19 cellular contexts compared by ENCODE assay signal in genomic region chr1:24890861-24891260, GRCh38. TPM values are rescaled to one million over a fixed set of nuclear protein-coding genes. Genes with fewer than 3 reads are reported as not detected.
A peak's percentile ranks its signal among the peaks of the same experiment; 100 is the strongest.
DNase-seq lines count a peak whose midpoint lies in the region; ATAC-seq, FAIRE-seq and TF ChIP-seq lines count a peak whose summit lies in the region.
"Had no signal": no experiment of that assay in that cellular context is flagged by ENCODE, and none has a peak within 500 bp of the region (broad histone marks: within the 10 kb centered on the region; RNA-seq: fewer than 3 reads in every experiment).

No MANE protein-coding gene starts in this region.

- H3K4me3 ChIP-seq in right lobe of liver, result no peak overlapping the region
- H3K4me3 ChIP-seq in HepG2 (replicated peaks in 1 of 3; ENCODE audit: insufficient read depth in 1 of 3, low read depth in 2 of 3, low read length in 3 of 3), result no peak overlapping the region
- no peak overlapping the region for H3K4me3 ChIP-seq in colonic mucosa
- H3K4me3 ChIP-seq in mucosa of descending colon, result no peak overlapping the region
- H3K4me3 ChIP-seq in mammary epithelial cell (replicated peaks in 1 of 3; ENCODE audit: insufficient read depth in 1 of 3, low read depth in 2 of 3, low read length in 3 of 3), result no peak overlapping the region
- H3K4me3 ChIP-seq: SJSA1 had no signal

- no peaks in the 10 kb centered on the region for H3K9me3 ChIP-seq in right lobe of liver
- peaks cover 11% of the 10 kb centered on the region for H3K9me3 ChIP-seq in HepG2 (ENCODE audit: low read length)
- no peaks in the 10 kb centered on the region for H3K9me3 ChIP-seq in colonic mucosa
- peaks cover 9% of the 10 kb centered on the region for H3K9me3 ChIP-seq in mucosa of descending colon
- H3K9me3 ChIP-seq in mammary epithelial cell (replicated peaks; ENCODE audit: insufficient read depth, low read length), result peaks cover 3% of the 10 kb centered on the region

- no peak overlapping the region for H2AFZ ChIP-seq in HepG2 (ENCODE audit: low read length)
- no peak overlapping the region for H2AFZ ChIP-seq in mammary epithelial cell (ENCODE audit: low read depth, low read length)

- dilution Hi-C loops in mammary epithelial cell (cut with HindIII; ENCODE audit: low sequenced_read_pairs), result no loop called here

- BruUV-seq in HepG2 (replicated peaks; lab: Mats Ljungman, UMichigan) (no TSS peak), mammary epithelial cell (replicated peaks; lab: Mats Ljungman, UMichigan) (no TSS peak)

- FAIRE-seq in HepG2 (lab: Jason Lieb, UNC), result no peak
- FAIRE-seq: H54 had no signal

- TF ChIP-seq EP300 in HepG2 (IDR thresholded peaks at IDR 0.05; ENCODE audit: low read depth in 2 of 2, low read length in 2 of 2) (no peak), HepG2 (CRISPR knock-in tag; IDR thresholded peaks at IDR 0.05; ENCODE audit: borderline replicate concordance) (no peak)

- H3K9ac ChIP-seq in HepG2 (ENCODE audit: insufficient read depth, low read depth, low read length) (no peak overlapping the region), colonic mucosa (ENCODE audit: low read depth in 2 of 2, low read length in 2 of 2) (no peak overlapping the region), mammary epithelial cell (ENCODE audit: insufficient read depth, low read length) (no peak overlapping the region)

- TF ChIP-seq CTCF in right lobe of liver (IDR thresholded peaks at IDR 0.05), result no peak
- no peak for TF ChIP-seq CTCF in HepG2 (CRISPR knock-in tag; IDR thresholded peaks at IDR 0.05)
- TF ChIP-seq CTCF in colonic mucosa (IDR thresholded peaks at IDR 0.05), result no peak
- TF ChIP-seq CTCF in mucosa of descending colon (IDR thresholded peaks at IDR 0.05), result no peak
- TF ChIP-seq CTCF in mammary epithelial cell (conservative IDR thresholded peaks at IDR 0.05 in 1 of 2, IDR thresholded peaks at IDR 0.05 in 1 of 2; ENCODE audit: extremely low read depth in 1 of 2, insufficient read depth in 1 of 2, low read depth in 1 of 2, low read length in 2 of 2), result no peak

- CTCF ChIA-PET in HepG2 (lab: Yijun Ruan, JAX; ENCODE audit: low intra/inter-chr PET ratio, low total read pairs), result no interaction called here
- CTCF ChIA-PET in mammary epithelial cell (lab: Charles Lee; ENCODE audit: low non-redundant PET), result no interaction called here

- H3K27ac ChIP-seq in right lobe of liver (no peak overlapping the region), HepG2 (ENCODE audit: extremely low read length, insufficient read depth, low read length) (no peak overlapping the region), colonic mucosa (no peak overlapping the region), mammary epithelial cell (ENCODE audit: insufficient read depth, low read depth, low read length) (no peak overlapping the region)
- H3K27ac ChIP-seq: HL-60, SJSA1 had no signal

- intact Hi-C loops in right lobe of liver (cut with DNase I), result no loop called here
- intact Hi-C loops in HepG2 (cut with micrococcal nuclease; ENCODE audit: unreplicated experiment), result no loop called here
- intact Hi-C loops in colonic mucosa (cut with DNase I), result no loop called here
- intact Hi-C loops in mucosa of descending colon (cut with DNase I, micrococcal nuclease), result no loop called here
- intact Hi-C loops in mammary epithelial cell (cut with micrococcal nuclease), result no loop called here

- no peak overlapping the region for H3K4me2 ChIP-seq in HepG2 (ENCODE audit: low read depth, low read length)
- H3K4me2 ChIP-seq in mammary epithelial cell (ENCODE audit: insufficient read depth, low read depth, low read length), result no peak overlapping the region

- 94% methylated on average over 2 of the region's 2 CpGs for WGBS in right lobe of liver (ENCODE audit: insufficient coverage, low coverage, low lambda C conversion rate, missing lambda C conversion rate)
- WGBS in HepG2 (ENCODE audit: low lambda C conversion rate), result 42% methylated on average over 2 of the region's 2 CpGs
- 68% methylated on average over 2 of the region's 2 CpGs for WGBS in mammary epithelial cell (ENCODE audit: low coverage, missing lambda C conversion rate)

- no peaks in the 10 kb centered on the region for H3K36me3 ChIP-seq in right lobe of liver
- no peaks in the 10 kb centered on the region for H3K36me3 ChIP-seq in HepG2 (replicated peaks in 1 of 2; ENCODE audit: control insufficient read depth in 1 of 2, insufficient read depth in 2 of 2, low read length in 2 of 2)
- no peaks in the 10 kb centered on the region for H3K36me3 ChIP-seq in colonic mucosa
- no peaks in the 10 kb centered on the region for H3K36me3 ChIP-seq in mucosa of descending colon (ENCODE audit: low read depth)
- H3K36me3 ChIP-seq in mammary epithelial cell (ENCODE audit: insufficient read depth, low read length), result no peaks in the 10 kb centered on the region
- H3K36me3 ChIP-seq: SJSA1 had no signal

- POLR2A ChIA-PET in HepG2 (lab: Yijun Ruan, JAX), result no interaction called here

- H3K27me3 ChIP-seq in right lobe of liver (no peaks in the 10 kb centered on the region), HepG2 (ENCODE audit: control insufficient read depth in 1 of 2, insufficient read depth in 2 of 2, low read length in 2 of 2) (no peaks in the 10 kb centered on the region; a peak in 1 of 5 replicates), colonic mucosa (no peaks in the 10 kb centered on the region), mammary epithelial cell (ENCODE audit: insufficient read depth, low read length) (no peaks in the 10 kb centered on the region)
- H3K27me3 ChIP-seq: SJSA1 had no signal

- H3K4me1 ChIP-seq in right lobe of liver (peaks cover 0 to 16% (median 2%) of the 10 kb centered on the region in 4 donors), HepG2 (ENCODE audit: insufficient read depth, low read length) (no peaks in the 10 kb centered on the region), colonic mucosa (no peaks in the 10 kb centered on the region), mucosa of descending colon (ENCODE audit: low read depth) (peaks cover 11% of the 10 kb centered on the region), mammary epithelial cell (ENCODE audit: insufficient read depth, low read length) (no peaks in the 10 kb centered on the region)
- H3K4me1 ChIP-seq: SJSA1 had no signal

- TF ChIP-seq RAD21 in HepG2 (CRISPR knock-in tag; IDR thresholded peaks at IDR 0.05), result no peak

- TF ChIP-seq POLR2A in right lobe of liver (IDR thresholded peaks at IDR 0.05) (no peak), HepG2 (IDR thresholded peaks at IDR 0.05; ENCODE audit: insufficient read depth in 1 of 2, low read depth in 2 of 2, low read length in 2 of 2) (no peak)

- DNase-seq in right lobe of liver (peak in 2 of 3 donors; percentile 22 to 49), HepG2 (ENCODE audit: low spot score) (no peak), colonic mucosa (peak; percentile 18), mucosa of descending colon (peak in 2 of 3 donors; percentile 14 to 51), COLO668 (lab: John Stamatoyannopoulos, UW; ENCODE audit: unreplicated experiment) (no peak), mammary epithelial cell (no peak)
- DNase-seq: ACHN, C1 segment of cervical spinal cord, DMS79, IMR-90, NCI-H1417 treated with DMSO at 0.1 percent for 48 hours, NCI-H1930, NCI-H345, NCI-H524 treated with DMSO at 0.1 percent for 48 hours had no signal

- in situ Hi-C loops in HepG2 (cut with HindIII; ENCODE audit: extremely low pct_ligation_motif_present, low pct_unique_long_range_greater_than_20kb), result no loop called here
- in situ Hi-C loops in mammary epithelial cell (cut with MboI; ENCODE audit: low sequenced_read_pairs in 2 of 2), result no loop called here

- no peaks in the 10 kb centered on the region for H4K20me1 ChIP-seq in HepG2 (ENCODE audit: insufficient read depth, low read length)
- no peaks in the 10 kb centered on the region for H4K20me1 ChIP-seq in mammary epithelial cell (ENCODE audit: insufficient read depth, low read length)

- no peaks in the 10 kb centered on the region for H3K79me2 ChIP-seq in HepG2 (ENCODE audit: insufficient read depth, low read length)
- H3K79me2 ChIP-seq in mammary epithelial cell (ENCODE audit: insufficient read depth, low read length), result no peaks in the 10 kb centered on the region

- peak; percentile 42 to 78 (median 68) for ATAC-seq in right lobe of liver
- no peak for ATAC-seq in HepG2
- no peak for ATAC-seq in mucosa of descending colon
- no peak for ATAC-seq in HG03025 (IDR thresholded peaks at IDR 0.05; ENCODE audit: low FRiP score, unreplicated experiment)
- ATAC-seq: Panc1 had no signal

TF ChIP-seq in HepG2, 621 proteins besides CTCF, POLR2A, EP300 and RAD21 (continues in another document):
- TF ChIP-seq NFKBIZ (CRISPR knock-in tag; IDR thresholded peaks at IDR 0.05), result no peak
- TF ChIP-seq ZNF776 (CRISPR knock-in tag; IDR thresholded peaks at IDR 0.05), result no peak
- no peak for TF ChIP-seq SMAD9 (CRISPR knock-in tag; IDR thresholded peaks at IDR 0.05)
- TF ChIP-seq ZNF317 (CRISPR knock-in tag; IDR thresholded peaks at IDR 0.05), result no peak

RNA-seq across cellular contexts. Expression of gene RUNX3, which starts 39.2 kb away (rescaled TPM):
- total RNA-seq in right lobe of liver (1 to 10 TPM in 3 of 6 experiments, under 1 TPM in 3; 0.46 to 3.1 (median 0.84) TPM), HepG2 (2016; rRNA removed; fragmentation: Illumina TruSeq; extraction: Trizol) (0.04 TPM in 1 of 2 replicates, not detected in the other), colonic mucosa (1 to 10 TPM; 1.6 to 3.2 TPM), mucosa of descending colon (1 to 10 TPM; 3.2 to 6.1 (median 5.0) TPM), mammary epithelial cell (1 to 10 TPM in 1 of 2 donors, under 1 TPM in 1; 0.42 to 2.8 TPM)
- total RNA-seq in HepG2 (2016; cell fraction: cytosol; rRNA removed; fragmentation: Illumina TruSeq; extraction: Trizol; ENCODE audit: low read depth), result not detected in 2 replicates
- 0.04 and 0.06 TPM in 2 replicates for total RNA-seq in HepG2 (2016; cell fraction: insoluble cytoplasmic fraction; rRNA removed; fragmentation: Illumina TruSeq; extraction: Trizol)
- total RNA-seq in HepG2 (2016; cell fraction: membrane; rRNA removed; fragmentation: Illumina TruSeq; extraction: Trizol), result 0.07 TPM in 1 of 2 replicates, not detected in the other
- not detected in 2 replicates for total RNA-seq in HepG2 (2016; cell fraction: nucleus; rRNA removed; fragmentation: Illumina TruSeq; extraction: Trizol)
- polyA plus RNA-seq in HepG2 (2011; rRNA removed) (0.17 and 0.22 TPM in 2 replicates), mammary epithelial cell (0.59 TPM)
- polyA plus RNA-seq in HepG2 (2011; cell fraction: cytosol; rRNA removed), result 0.12 and 0.21 TPM in 2 replicates
- polyA plus RNA-seq in HepG2 (2011; cell fraction: nucleus; rRNA removed), result 0.26 and 0.35 TPM in 2 replicates
- polyA plus RNA-seq in HepG2 (2012), result 0.67 and 0.68 TPM in 2 replicates
- 0.07 TPM in 1 of 2 replicates, not detected in the other for polyA plus RNA-seq in HepG2 (2016; cell fraction: cytosol; fragmentation: Illumina TruSeq; extraction: Trizol; ENCODE audit: low read depth)
- 0.05 and 0.15 TPM in 2 replicates for polyA plus RNA-seq in HepG2 (2016; cell fraction: insoluble cytoplasmic fraction; fragmentation: Illumina TruSeq; extraction: Trizol; ENCODE audit: low read depth)
- polyA plus RNA-seq in HepG2 (2016; cell fraction: membrane; fragmentation: Illumina TruSeq; extraction: Trizol; ENCODE audit: low read depth), result 0.09 and 0.14 TPM in 2 replicates
- 0.19 TPM in 1 of 2 replicates, not detected in the other for polyA plus RNA-seq in HepG2 (2016; cell fraction: nucleus; fragmentation: Illumina TruSeq; extraction: Trizol; ENCODE audit: insufficient read depth, low read depth)
- polyA minus RNA-seq in HepG2 (2011; rRNA and poly(A)+ RNA removed; ENCODE audit: low replicate concordance), result 0.74 TPM in 1 of 2 replicates, not detected in the other
- polyA minus RNA-seq in HepG2 (2011; cell fraction: cytosol; rRNA and poly(A)+ RNA removed), result 0.18 and 0.89 TPM in 2 replicates
- 0.12 TPM in 1 of 2 replicates, not detected in the other for polyA minus RNA-seq in HepG2 (2011; cell fraction: nucleus; rRNA and poly(A)+ RNA removed)
- polyA minus RNA-seq in mammary epithelial cell, result 2.0 TPM
- total RNA-seq: IMR-90 had no signal

Comparison
In these comparisons a context has a peak if more than half of its experiments do, and no peak if none do; other contexts are left out.
1. ATAC-seq: peak in right lobe of liver (4 of 4); none in HepG2 (single experiment), mucosa of descending colon (single experiment) and HG03025 (single experiment).
2. DNase-seq: peak in right lobe of liver (2 of 3), colonic mucosa (single experiment) and mucosa of descending colon (2 of 3); none in HepG2 (single experiment), COLO668 (single experiment) and mammary epithelial cell (single experiment).